In genomic region chr7:100492738-100493475, GRCh38 we compare ENCODE assay signal across 11 cellular contexts. TPM values are rescaled to one million over a fixed set of nuclear protein-coding genes. Genes with fewer than 3 reads are reported as not detected.
A peak's percentile ranks its signal among the peaks of the same experiment; 100 is the strongest.
DNase-seq lines count a peak whose midpoint lies in the region; ATAC-seq and TF ChIP-seq lines count a peak whose summit lies in the region.
"Had no signal": no experiment of that assay in that cellular context is flagged by ENCODE, and none has a peak within 500 bp of the region (broad histone marks: within the 10 kb centered on the region; RNA-seq: fewer than 3 reads in every experiment).

No MANE protein-coding gene starts in this region.

- H3K36me3 ChIP-seq in iPS-15b (ENCODE audit: control insufficient read depth, insufficient read depth, low read length), result peaks cover 3% of the 10 kb centered on the region
- H3K36me3 ChIP-seq in spleen, result no peaks in the 10 kb centered on the region

- peak overlapping the region; percentile 51 for H3K4me3 Mint-ChIP-seq in T-helper 1 cell treated with Interleukin-12 subunit alpha and Interleukin-12 subunit beta and Interleukin-4 antibody, amounts not matched to agents 30 μg/mL and 1 μg/mL, for 36 hours
- peak overlapping the region; percentile 67 for H3K4me3 Mint-ChIP-seq in activated T-helper 1 cell treated with anti-CD3 and anti-CD28 coated beads, Interleukin-12 subunit alpha, Interleukin-12 subunit beta, Interleukin-2, Interleukin-4 antibody, amounts not matched to agents 30 ng/mL and 10 ng/mL and 1 ng/mL, durations not matched to agents 14 hours and 24 hours and 36 hours

- peaks cover 16% of the 10 kb centered on the region for H3K27me3 Mint-ChIP-seq in T-helper 1 cell treated with Interleukin-12 subunit alpha and Interleukin-12 subunit beta and Interleukin-4 antibody, amounts not matched to agents 30 μg/mL and 1 μg/mL, for 36 hours (ENCODE audit: low read depth)
- H3K27me3 Mint-ChIP-seq in activated T-helper 1 cell treated with anti-CD3 and anti-CD28 coated beads, Interleukin-12 subunit alpha, Interleukin-12 subunit beta, Interleukin-2, Interleukin-4 antibody, amounts not matched to agents 30 ng/mL and 10 ng/mL and 1 ng/mL, durations not matched to agents 14 hours and 24 hours and 36 hours (ENCODE audit: insufficient read depth), result peaks cover 18% of the 10 kb centered on the region

- WGBS in spleen, 5 donors, result 79 to 90% (median 85%) methylated on average over 5 of the region's 5 CpGs

- H3K9me3 Mint-ChIP-seq in T-helper 1 cell treated with Interleukin-12 subunit alpha and Interleukin-12 subunit beta and Interleukin-4 antibody, amounts not matched to agents 30 μg/mL and 1 μg/mL, for 36 hours, result no peaks in the 10 kb centered on the region
- no peaks in the 10 kb centered on the region for H3K9me3 Mint-ChIP-seq in activated T-helper 1 cell treated with anti-CD3 and anti-CD28 coated beads, Interleukin-12 subunit alpha, Interleukin-12 subunit beta, Interleukin-2, Interleukin-4 antibody, amounts not matched to agents 30 ng/mL and 10 ng/mL and 1 ng/mL, durations not matched to agents 14 hours and 24 hours and 36 hours

- TF ChIP-seq CTCF in spleen (IDR thresholded peaks at IDR 0.05 in 8 of 11, conservative IDR thresholded peaks at IDR 0.05 in 3 of 11), result no peak

- H3K27ac ChIP-seq in spleen, result peak overlapping the region in 4 of 8 donors; percentile 26 to 67 (median 48)
- H3K27ac ChIP-seq: 22Rv1, GM23248, VCaP had no signal

- H3K27me3 ChIP-seq in iPS-15b (ENCODE audit: control insufficient read depth, insufficient read depth, low read length) (no peaks in the 10 kb centered on the region), spleen (replicated peaks in 1 of 7) (peaks cover 0 to 27% (median 0%) of the 10 kb centered on the region in 7 donors)

- H3K27ac Mint-ChIP-seq in T-helper 1 cell treated with Interleukin-12 subunit alpha and Interleukin-12 subunit beta and Interleukin-4 antibody, amounts not matched to agents 30 μg/mL and 1 μg/mL, for 36 hours, result no peak overlapping the region
- H3K27ac Mint-ChIP-seq in activated T-helper 1 cell treated with anti-CD3 and anti-CD28 coated beads, Interleukin-12 subunit alpha, Interleukin-12 subunit beta, Interleukin-2, Interleukin-4 antibody, amounts not matched to agents 30 ng/mL and 10 ng/mL and 1 ng/mL, durations not matched to agents 14 hours and 24 hours and 36 hours, result peak overlapping the region; percentile 44

- DNase-seq in T-helper 1 cell, result no peak
- DNase-seq in activated T-helper 1 cell treated with anti-CD3 and anti-CD28 coated beads, Interleukin-12 subunit alpha, Interleukin-12 subunit beta, Interleukin-2, Interleukin-4 antibody, amounts not matched to agents 30 ng/mL and 10 ng/mL and 1 ng/mL, durations not matched to agents 14 hours and 24 hours and 36 hours (ENCODE audit: low spot score), result no peak
- no peak for DNase-seq in spleen
- DNase-seq in NCI-H446 treated with DMSO at 0.1 percent for 48 hours (lab: John Stamatoyannopoulos, UW), result no peak
- DNase-seq: GM23248 had no signal

- intact Hi-C loops in activated T-helper 1 cell treated with anti-CD3 and anti-CD28 coated beads, Interleukin-12 subunit alpha, Interleukin-12 subunit beta, Interleukin-2, Interleukin-4 antibody, amounts not matched to agents 30 ng/mL and 10 ng/mL and 1 ng/mL, durations not matched to agents 14 hours and 24 hours and 36 hours (cut with micrococcal nuclease), result loop anchor here (2.0 kb wide), 1 partner anchor 52 kb away; no protein-coding TSS in a partner anchor
- intact Hi-C loops in spleen (cut with DNase I; ENCODE audit: low total_unique reads), result no loop called here

- no peaks in the 10 kb centered on the region for H3K36me3 Mint-ChIP-seq in T-helper 1 cell treated with Interleukin-12 subunit alpha and Interleukin-12 subunit beta and Interleukin-4 antibody, amounts not matched to agents 30 μg/mL and 1 μg/mL, for 36 hours (ENCODE audit: low read depth)
- no peaks in the 10 kb centered on the region for H3K36me3 Mint-ChIP-seq in activated T-helper 1 cell treated with anti-CD3 and anti-CD28 coated beads, Interleukin-12 subunit alpha, Interleukin-12 subunit beta, Interleukin-2, Interleukin-4 antibody, amounts not matched to agents 30 ng/mL and 10 ng/mL and 1 ng/mL, durations not matched to agents 14 hours and 24 hours and 36 hours (ENCODE audit: low read depth)

- ATAC-seq in HG02852 (IDR thresholded peaks at IDR 0.05; ENCODE audit: unreplicated experiment) (no peak), HG03565 (IDR thresholded peaks at IDR 0.05; ENCODE audit: unreplicated experiment) (no peak)

- no peaks in the 10 kb centered on the region for H3K9me3 ChIP-seq in iPS-15b (ENCODE audit: control insufficient read depth, insufficient read depth, low read length)
- no peaks in the 10 kb centered on the region for H3K9me3 ChIP-seq in spleen

- peaks cover 15% of the 10 kb centered on the region for H3K4me1 Mint-ChIP-seq in T-helper 1 cell treated with Interleukin-12 subunit alpha and Interleukin-12 subunit beta and Interleukin-4 antibody, amounts not matched to agents 30 μg/mL and 1 μg/mL, for 36 hours (ENCODE audit: low read depth)
- H3K4me1 Mint-ChIP-seq in activated T-helper 1 cell treated with anti-CD3 and anti-CD28 coated beads, Interleukin-12 subunit alpha, Interleukin-12 subunit beta, Interleukin-2, Interleukin-4 antibody, amounts not matched to agents 30 ng/mL and 10 ng/mL and 1 ng/mL, durations not matched to agents 14 hours and 24 hours and 36 hours (ENCODE audit: low read depth), result peaks cover 8% of the 10 kb centered on the region

- peaks cover 2% of the 10 kb centered on the region for H3K4me1 ChIP-seq in iPS-15b (ENCODE audit: control insufficient read depth, insufficient read depth, low read length)
- peaks cover 8 to 21% (median 14%) of the 10 kb centered on the region in 6 donors for H3K4me1 ChIP-seq in spleen

- H3K9ac ChIP-seq in iPS-15b (ENCODE audit: low read depth, low read length), result no peak overlapping the region
- H3K9ac ChIP-seq: GM23248 had no signal

- H3K4me3 ChIP-seq in iPS-15b (ENCODE audit: low read depth, low read length) (peak overlapping the region; percentile 70), spleen (peak overlapping the region in 6 of 8 donors; percentile 20 to 70 (median 44))
- H3K4me3 ChIP-seq: GM23248 had no signal

- TF ChIP-seq POLR2A in spleen (IDR thresholded peaks at IDR 0.05), result no peak

RNA-seq across cellular contexts. Expression of gene NYAP1, which starts 9.2 kb away (rescaled TPM):
- total RNA-seq in activated T-helper 1 cell treated with anti-CD3 and anti-CD28 coated beads, Interleukin-12 subunit alpha, Interleukin-12 subunit beta, Interleukin-2, Interleukin-4 antibody, amounts not matched to agents 30 ng/mL and 10 ng/mL and 1 ng/mL, durations not matched to agents 14 hours and 24 hours and 36 hours, result 0.23 and 0.37 TPM in 2 replicates
- total RNA-seq in spleen, result 1 to 10 TPM in 3 of 7 donors, under 1 TPM in 3, not detected in 1; 0.32 to 2.1 (median 1.2) TPM
- polyA plus RNA-seq in spleen, result under 1 TPM; 0.07 to 0.54 (median 0.14) TPM
- total RNA-seq: GM23248 had no signal
- polyA plus RNA-seq: GM23248 had no signal

RNA-seq across cellular contexts. Expression of gene TSC22D4, which starts 13.9 kb away (rescaled TPM):
- 126 and 134 TPM in 2 replicates for total RNA-seq in activated T-helper 1 cell treated with anti-CD3 and anti-CD28 coated beads, Interleukin-12 subunit alpha, Interleukin-12 subunit beta, Interleukin-2, Interleukin-4 antibody, amounts not matched to agents 30 ng/mL and 10 ng/mL and 1 ng/mL, durations not matched to agents 14 hours and 24 hours and 36 hours
- total RNA-seq in spleen, result 100 to 1,000 TPM in 3 of 7 donors, 10 to 100 TPM in 4; 67.1 to 119 (median 98.8) TPM
- polyA plus RNA-seq in spleen, result 100 to 1,000 TPM in 1 of 3 donors, 10 to 100 TPM in 2; 57.2 to 105 (median 83.9) TPM

RNA-seq across cellular contexts. Expression of gene SPACDR, which starts 28.8 kb away (rescaled TPM):
- total RNA-seq in activated T-helper 1 cell treated with anti-CD3 and anti-CD28 coated beads, Interleukin-12 subunit alpha, Interleukin-12 subunit beta, Interleukin-2, Interleukin-4 antibody, amounts not matched to agents 30 ng/mL and 10 ng/mL and 1 ng/mL, durations not matched to agents 14 hours and 24 hours and 36 hours, result 2.8 and 2.9 TPM in 2 replicates
- total RNA-seq in spleen, result 1 to 10 TPM in 5 of 7 donors, not detected in 2; 1.3 to 4.6 (median 1.9) TPM
- 1 to 10 TPM in 2 of 3 donors, under 1 TPM in 1; 0.65 to 2.1 (median 1.2) TPM for polyA plus RNA-seq in spleen
- total RNA-seq: GM23248 had no signal

RNA-seq across cellular contexts. Expression of gene AGFG2, which starts 46.1 kb away (rescaled TPM):
- total RNA-seq in activated T-helper 1 cell treated with anti-CD3 and anti-CD28 coated beads, Interleukin-12 subunit alpha, Interleukin-12 subunit beta, Interleukin-2, Interleukin-4 antibody, amounts not matched to agents 30 ng/mL and 10 ng/mL and 1 ng/mL, durations not matched to agents 14 hours and 24 hours and 36 hours, result 113 and 124 TPM in 2 replicates
- 100 to 1,000 TPM in 1 of 7 donors, 10 to 100 TPM in 6; 28.2 to 110 (median 52.3) TPM for total RNA-seq in spleen
- polyA plus RNA-seq in spleen, result 10 to 100 TPM; 14.2 to 57.1 (median 17.4) TPM

RNA-seq across cellular contexts. Expression of gene PPP1R35, which starts 56.6 kb away (rescaled TPM):
- 57.6 and 58.6 TPM in 2 replicates for total RNA-seq in activated T-helper 1 cell treated with anti-CD3 and anti-CD28 coated beads, Interleukin-12 subunit alpha, Interleukin-12 subunit beta, Interleukin-2, Interleukin-4 antibody, amounts not matched to agents 30 ng/mL and 10 ng/mL and 1 ng/mL, durations not matched to agents 14 hours and 24 hours and 36 hours
- total RNA-seq in spleen, result 10 to 100 TPM; 46.7 to 63.8 (median 57.7) TPM
- 100 to 1,000 TPM in 2 of 3 donors, 10 to 100 TPM in 1; 87.6 to 111 (median 111) TPM for polyA plus RNA-seq in spleen
